22 cellular contexts compared by ENCODE assay signal in genomic region chr1:22164841-22165808, GRCh38. TPM values are rescaled to one million over a fixed set of nuclear protein-coding genes. Genes with fewer than 3 reads are reported as not detected.
"Had no signal": no experiment of that assay in that cellular context is flagged by ENCODE, and none has a peak within 500 bp of the region (broad histone marks: within the 10 kb centered on the region; RNA-seq: fewer than 3 reads in every experiment).

No MANE protein-coding gene starts in this region.

- H3K27ac Mint-ChIP-seq: mesothelial cell of epicardium; natural killer cell treated with Interleukin-12 subunit alpha and Interleukin-12 subunit beta and Interleukin-15 and Interleukin-18, amount 100 ng/mL, for 72 hours had no signal

- H3K4me3 Mint-ChIP-seq: mesothelial cell of epicardium; natural killer cell treated with Interleukin-12 subunit alpha and Interleukin-12 subunit beta and Interleukin-15 and Interleukin-18, amount 100 ng/mL, for 72 hours; neural progenitor cell had no signal

- H3K36me3 Mint-ChIP-seq: mesothelial cell of epicardium; naive B cell; natural killer cell treated with Interleukin-12 subunit alpha and Interleukin-12 subunit beta and Interleukin-15 and Interleukin-18, amount 100 ng/mL, for 72 hours; neural progenitor cell had no signal

- ATAC-seq: gastroesophageal sphincter; heart left ventricle; left lobe of liver; mucosa of descending colon; natural killer cell treated with Interleukin-12 subunit alpha and Interleukin-12 subunit beta and Interleukin-15 and Interleukin-18, amount 100 ng/mL, for 72 hours; sciatic nerve; stimulated activated naive CD8-positive, alpha-beta T cell treated with anti-CD3 and anti-CD28 coated beads, Interleukin-15, Interleukin-2, amounts not matched to agents 100 U/mL and 50 U/mL, for 24 hours had no signal

- H3K9me3 Mint-ChIP-seq: mesothelial cell of epicardium; natural killer cell treated with Interleukin-12 subunit alpha and Interleukin-12 subunit beta and Interleukin-15 and Interleukin-18, amount 100 ng/mL, for 72 hours had no signal

- DNase-seq: dorsolateral prefrontal cortex; effector CD4-positive, alpha-beta T cell; foreskin keratinocyte; heart left ventricle; kidney; mesenchymal stem cell; mucosa of descending colon; naive B cell; stimulated activated CD4-positive, alpha-beta T cell treated with anti-CD3 and anti-CD28 coated beads, Interleukin-12 subunit alpha, Interleukin-12 subunit beta, amount 100 ng/mL, for 4 hours; stimulated activated CD4-positive, alpha-beta T cell treated with anti-CD3 and anti-CD28 coated beads, Interleukin-1b, Interleukin-23, amount 100 ng/mL, for 48 hours; stimulated activated CD4-positive, alpha-beta T cell treated with anti-CD3 and anti-CD28 coated beads, Interleukin-4, amount 100 ng/mL, for 1 hour; stimulated activated CD8-positive, alpha-beta memory T cell treated with anti-CD3 and anti-CD28 coated beads, Interleukin-4, amount 100 ng/mL, for 48 hours; stimulated activated naive CD8-positive, alpha-beta T cell treated with anti-CD3 and anti-CD28 coated beads, Interleukin-15, Interleukin-2, amounts not matched to agents 100 U/mL and 50 U/mL, for 24 hours; substantia nigra; upper lobe of left lung had no signal

- H3K27me3 Mint-ChIP-seq: natural killer cell treated with Interleukin-12 subunit alpha and Interleukin-12 subunit beta and Interleukin-15 and Interleukin-18, amount 100 ng/mL, for 72 hours had no signal

RNA-seq across cellular contexts. Expression of gene WNT4, which starts 22.2 kb away (rescaled TPM):
- total RNA-seq: natural killer cell treated with Interleukin-12 subunit alpha and Interleukin-12 subunit beta and Interleukin-15 and Interleukin-18, amount 100 ng/mL, for 72 hours; thoracic aorta had no signal
